Comparison of ENCODE assay signal across 13 cellular contexts in genomic region chr15:84649706-84650105, GRCh38.
"Had no signal": no experiment of that assay in that cellular context is flagged by ENCODE, and none has a peak within 500 bp of the region (broad histone marks: within the 10 kb centered on the region; RNA-seq: fewer than 3 reads in every experiment).

No MANE protein-coding gene starts in this region.

- H3K9me3 Mint-ChIP-seq: activated B cell treated with CpG ODN at 0.5 μM for 24 hours; central memory CD8-positive, alpha-beta T cell had no signal

- H3K4me3 ChIP-seq: ovary, thyroid gland, uterus had no signal

- H3K27me3 Mint-ChIP-seq: activated B cell treated with CpG ODN at 0.5 μM for 24 hours; central memory CD8-positive, alpha-beta T cell had no signal

- H3K27me3 ChIP-seq: foreskin keratinocyte, ovary, thyroid gland, uterus had no signal

- H3K36me3 ChIP-seq: ovary, uterus had no signal

- H3K4me3 Mint-ChIP-seq: activated B cell treated with CpG ODN at 0.5 μM for 24 hours; central memory CD8-positive, alpha-beta T cell had no signal

- ATAC-seq: foreskin keratinocyte, SK-N-SH treated with all-trans-retinoic acid at 6 μM for 48 hours had no signal

- H3K4me1 ChIP-seq: foreskin keratinocyte had no signal

- DNase-seq: activated B cell treated with CpG ODN at 0.5 μM for 24 hours; activated CD4-positive, alpha-beta T cell treated with anti-CD3 and anti-CD28 coated beads, Interleukin-2, amount 50 U/mL, for 1 hour; activated gamma-delta T cell treated with Interleukin-2 at 50 U/mL for 16 hours; erythroblast; foreskin keratinocyte; head of caudate nucleus; ovary; stimulated activated CD4-positive, alpha-beta T cell treated with anti-CD3 and anti-CD28 coated beads, Interleukin-15, amount 100 ng/mL, for 24 hours; stimulated activated CD4-positive, alpha-beta T cell treated with anti-CD3 and anti-CD28 coated beads, Interleukin-4, amount 100 ng/mL, for 24 hours; thyroid gland; uterus had no signal

- H3K9me3 ChIP-seq: ovary, thyroid gland, uterus had no signal

- H3K27ac ChIP-seq: foreskin keratinocyte, ovary, uterus had no signal
